Comparison of ENCODE assay signal across 26 cellular contexts in the genomic region with DNA sequence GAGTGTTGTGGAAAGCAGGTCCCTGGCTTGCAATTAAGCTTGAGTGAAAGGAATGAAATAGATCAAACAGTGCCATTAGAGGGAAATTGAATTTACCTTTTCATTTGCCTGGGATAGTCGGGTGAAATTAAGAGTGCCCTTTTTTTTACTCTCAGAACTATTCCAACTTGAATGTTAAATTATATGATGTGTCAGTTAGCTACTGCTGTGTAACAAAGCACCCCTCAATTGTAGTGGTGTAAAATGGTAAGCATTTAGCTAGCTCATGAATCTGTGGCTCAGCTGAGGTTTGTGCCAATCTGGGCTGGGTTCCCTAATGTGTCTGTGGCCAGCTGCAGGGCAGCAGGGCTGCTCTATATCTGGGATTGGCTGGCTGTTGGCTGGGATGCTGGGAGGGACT.
"Had no signal": no experiment of that assay in that cellular context is flagged by ENCODE, and none has a peak within 500 bp of the region (broad histone marks: within the 10 kb centered on the region; RNA-seq: fewer than 3 reads in every experiment).

No MANE protein-coding gene starts in this region.

- H3K4me1 ChIP-seq: stomach, suprapubic skin, testis, thyroid gland, tibial nerve, transverse colon, upper lobe of left lung, upper lobe of right lung, uterus, vagina had no signal

- H3K9me3 ChIP-seq: suprapubic skin, testis, thoracic aorta, thyroid gland, tibial artery, transverse colon, upper lobe of left lung, upper lobe of right lung, uterus, vagina had no signal

- H3K27ac ChIP-seq: stomach, suprapubic skin, testis, thoracic aorta, thyroid gland, tibial artery, tibial nerve, transverse colon, upper lobe of left lung, upper lobe of right lung, uterus, vagina had no signal

- DNase-seq: stimulated activated CD4-positive, alpha-beta T cell treated with anti-CD3 and anti-CD28 coated beads, Interleukin-2, amount 100 ng/mL, for 48 hours; stimulated activated CD4-positive, alpha-beta T cell treated with anti-CD3 and anti-CD28 coated beads, Interleukin-4, amount 100 ng/mL, for 1 hour; stimulated activated CD4-positive, alpha-beta T cell treated with anti-CD3 and anti-CD28 coated beads, Interleukin-4, amount 100 ng/mL, for 24 hours; stimulated activated CD4-positive, alpha-beta T cell treated with anti-CD3 and anti-CD28 coated beads, Interleukin-4, amount 100 ng/mL, for 4 hours; stimulated activated CD8-positive, alpha-beta memory T cell treated with anti-CD3 and anti-CD28 coated beads, Interleukin-4, amount 100 ng/mL, for 48 hours; stimulated activated naive B cell treated with anti-CD40 and anti-IgM and Interleukin-4, amounts not matched to agents 10 μg/mL and 1 μg/mL and 100 μg/mL, for 72 hours; stimulated activated naive CD4-positive, alpha-beta T cell; stimulated activated naive CD4-positive, alpha-beta T cell treated with Interleukin-2 at 50 U/mL for 16 hours; stimulated activated naive CD8-positive, alpha-beta T cell treated with anti-CD3 and anti-CD28 coated beads, Interleukin-15, amount 100 ng/mL, for 72 hours; stimulated activated naive CD8-positive, alpha-beta T cell treated with anti-CD3 and anti-CD28 coated beads, Interleukin-15, Interleukin-2, amounts not matched to agents 100 U/mL and 50 U/mL, for 24 hours; stomach; substantia nigra; testis; thyroid gland; transverse colon; trophoblast cell; upper lobe of left lung; upper lobe of right lung; uterus had no signal

- ATAC-seq: stimulated activated effector memory CD8-positive, alpha-beta T cell treated with anti-CD3 and anti-CD28 coated beads, Interleukin-12 subunit alpha, Interleukin-12 subunit beta, amount 100 ng/mL, for 72 hours; stimulated activated memory B cell treated with anti-CD40 and anti-IgM and Interleukin-4, amounts not matched to agents 10 μg/mL and 1 μg/mL and 100 μg/mL, for 72 hours; stimulated activated naive B cell treated with anti-CD40 and anti-IgM and Interleukin-4, amounts not matched to agents 10 μg/mL and 1 μg/mL and 100 μg/mL, for 72 hours; stimulated activated naive CD8-positive, alpha-beta T cell treated with anti-CD3 and anti-CD28 coated beads, Interleukin-15, amount 100 ng/mL, for 72 hours; stimulated activated naive CD8-positive, alpha-beta T cell treated with anti-CD3 and anti-CD28 coated beads, Interleukin-15, Interleukin-2, amounts not matched to agents 100 U/mL and 50 U/mL, for 24 hours; upper lobe of right lung had no signal

- H3K36me3 ChIP-seq: stomach, suprapubic skin, thoracic aorta, thyroid gland, tibial artery, tibial nerve, transverse colon, upper lobe of left lung, upper lobe of right lung, uterus, vagina had no signal

- H3K4me3 ChIP-seq: stomach, suprapubic skin, testis, thoracic aorta, thyroid gland, tibial artery, tibial nerve, transverse colon, upper lobe of left lung, upper lobe of right lung, uterus, vagina had no signal
